ENCODE assay signal across 1 cellular context in the genomic region with DNA sequence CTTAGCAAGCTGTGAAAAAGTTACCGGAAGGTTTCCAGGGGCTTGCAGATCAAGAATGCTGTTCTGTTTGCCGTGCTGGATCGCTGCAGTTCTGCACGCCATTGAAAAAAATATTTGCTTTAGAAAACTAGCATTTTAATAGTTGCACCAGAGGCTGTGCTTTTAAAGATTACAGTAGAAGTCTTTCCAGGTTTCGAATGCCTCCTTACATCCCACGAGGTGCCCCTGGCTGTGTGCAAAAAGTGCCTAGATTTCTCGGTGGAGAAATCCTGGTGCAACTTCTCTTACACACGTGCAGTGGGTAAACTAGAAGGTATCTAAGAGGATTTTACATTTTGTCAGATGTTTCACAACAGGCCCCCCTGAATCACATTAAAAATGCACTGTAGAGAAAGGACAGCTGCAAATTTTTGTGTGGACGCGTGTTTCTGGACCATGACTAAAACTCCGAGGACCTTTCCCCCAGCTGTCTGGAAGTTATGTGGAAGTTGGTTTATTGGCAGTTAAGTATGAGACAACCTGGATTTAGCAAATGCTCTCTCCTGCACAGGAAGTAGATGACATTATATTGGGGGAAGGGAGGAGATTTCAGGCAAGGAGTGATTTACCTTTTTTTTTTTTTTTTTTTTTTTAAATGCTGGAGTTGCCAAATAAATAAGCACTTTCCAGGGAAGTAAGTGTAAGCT.
TF ChIP-seq lines count a peak whose summit lies in the region.

No MANE protein-coding gene starts in this region.

TF ChIP-seq in HepG2, 621 proteins besides CTCF, POLR2A, EP300 and RAD21 (continued from another document):
- TF ChIP-seq AHDC1 (CRISPR knock-in tag; IDR thresholded peaks at IDR 0.05; ENCODE audit: borderline replicate concordance), result no peak
TF ChIP-seq in HepG2: peak in this region for 1.
